ENCODE assay signal across 8 cellular contexts in genomic region chr22:38766076-38766777, GRCh38. TPM values are rescaled to one million over a fixed set of nuclear protein-coding genes. Genes with fewer than 3 reads are reported as not detected.
DNase-seq lines count a peak whose midpoint lies in the region; ATAC-seq lines count a peak whose summit lies in the region.

No MANE protein-coding gene starts in this region.

- ATAC-seq in activated naive CD8-positive, alpha-beta T cell treated with anti-CD3 and anti-CD28 coated beads, Interleukin-2, amount 10 ng/mL, durations not matched to agents 7 days and 5 days (ENCODE audit: low read depth) = peak; percentile 46

- intact Hi-C loops in posterior vena cava (cut with DNase I) = loop anchor here in 1 of 2 donors (5.0 kb wide), 3 partner anchors 76 to 236 kb away; partner anchors contain the start of gene NPTXR

- CTCF ChIA-PET in activated CD4-positive, alpha-beta T cell treated with anti-CD3 and anti-CD28 coated beads, Interleukin-2, amount 10 ng/mL, durations not matched to agents 7 days and 5 days (lab: Charles Lee) = interaction anchor here (1.0 to 2.2 kb wide), 9 partner anchors 10 to 237 kb away, joined by 3 to 7 read pairs (median 3); partner anchors contain the start of gene SUN2

- no peaks in the 10 kb centered on the region for H3K9me3 Mint-ChIP-seq in activated naive CD8-positive, alpha-beta T cell treated with anti-CD3 and anti-CD28 coated beads, Interleukin-2, amount 10 ng/mL, durations not matched to agents 7 days and 5 days
- H3K9me3 Mint-ChIP-seq in activated naive CD8-positive, alpha-beta T cell treated with anti-CD3 and anti-CD28 coated beads for 36 hours = no peaks in the 10 kb centered on the region
- no peaks in the 10 kb centered on the region for H3K9me3 Mint-ChIP-seq in activated CD4-positive, alpha-beta T cell treated with anti-CD3 and anti-CD28 coated beads, Interleukin-2, amount 10 ng/mL, durations not matched to agents 7 days and 5 days

- H3K4me1 Mint-ChIP-seq in activated naive CD8-positive, alpha-beta T cell treated with anti-CD3 and anti-CD28 coated beads, Interleukin-2, amount 10 ng/mL, durations not matched to agents 7 days and 5 days = peaks cover 4% of the 10 kb centered on the region
- peaks cover 4% of the 10 kb centered on the region for H3K4me1 Mint-ChIP-seq in activated naive CD8-positive, alpha-beta T cell treated with anti-CD3 and anti-CD28 coated beads for 36 hours
- peaks cover 6% of the 10 kb centered on the region for H3K4me1 Mint-ChIP-seq in activated CD4-positive, alpha-beta T cell treated with anti-CD3 and anti-CD28 coated beads, Interleukin-2, amount 10 ng/mL, durations not matched to agents 7 days and 5 days

- H3K27ac Mint-ChIP-seq in activated naive CD8-positive, alpha-beta T cell treated with anti-CD3 and anti-CD28 coated beads, Interleukin-2, amount 10 ng/mL, durations not matched to agents 7 days and 5 days = no peak overlapping the region
- H3K27ac Mint-ChIP-seq in activated naive CD8-positive, alpha-beta T cell treated with anti-CD3 and anti-CD28 coated beads for 36 hours = no peak overlapping the region
- no peak overlapping the region for H3K27ac Mint-ChIP-seq in activated CD4-positive, alpha-beta T cell treated with anti-CD3 and anti-CD28 coated beads, Interleukin-2, amount 10 ng/mL, durations not matched to agents 7 days and 5 days

- peak; percentile 55 for DNase-seq in activated naive CD8-positive, alpha-beta T cell treated with anti-CD3 and anti-CD28 coated beads, Interleukin-2, amount 10 ng/mL, durations not matched to agents 7 days and 5 days
- no peak for DNase-seq in activated naive CD8-positive, alpha-beta T cell treated with anti-CD3 and anti-CD28 coated beads for 36 hours
- DNase-seq in NCI-H146 (lab: John Stamatoyannopoulos, UW) (peak; percentile 83), epithelial cell of prostate (ENCODE audit: low read depth, low spot score) (peak; percentile 37), mucosa of gallbladder (ENCODE audit: low spot score) (peak; percentile 72), posterior vena cava (ENCODE audit: low spot score) (no peak), NCI-H187 treated with DMSO at 0.1 percent for 48 hours (lab: John Stamatoyannopoulos, UW) (no peak)
- DNase-seq in activated CD4-positive, alpha-beta T cell treated with anti-CD3 and anti-CD28 coated beads, Interleukin-2, amount 10 ng/mL, durations not matched to agents 7 days and 5 days = peak; percentile 36

- H3K27ac ChIP-seq in epithelial cell of prostate = no peak overlapping the region

- H3K27me3 Mint-ChIP-seq in activated naive CD8-positive, alpha-beta T cell treated with anti-CD3 and anti-CD28 coated beads, Interleukin-2, amount 10 ng/mL, durations not matched to agents 7 days and 5 days = no peaks in the 10 kb centered on the region
- H3K27me3 Mint-ChIP-seq in activated naive CD8-positive, alpha-beta T cell treated with anti-CD3 and anti-CD28 coated beads for 36 hours = no peaks in the 10 kb centered on the region
- no peaks in the 10 kb centered on the region for H3K27me3 Mint-ChIP-seq in activated CD4-positive, alpha-beta T cell treated with anti-CD3 and anti-CD28 coated beads, Interleukin-2, amount 10 ng/mL, durations not matched to agents 7 days and 5 days

- H3K36me3 Mint-ChIP-seq in activated naive CD8-positive, alpha-beta T cell treated with anti-CD3 and anti-CD28 coated beads, Interleukin-2, amount 10 ng/mL, durations not matched to agents 7 days and 5 days = no peaks in the 10 kb centered on the region
- H3K36me3 Mint-ChIP-seq in activated naive CD8-positive, alpha-beta T cell treated with anti-CD3 and anti-CD28 coated beads for 36 hours = no peaks in the 10 kb centered on the region
- no peaks in the 10 kb centered on the region for H3K36me3 Mint-ChIP-seq in activated CD4-positive, alpha-beta T cell treated with anti-CD3 and anti-CD28 coated beads, Interleukin-2, amount 10 ng/mL, durations not matched to agents 7 days and 5 days (ENCODE audit: low read depth)

- no peak overlapping the region for H3K4me3 Mint-ChIP-seq in activated naive CD8-positive, alpha-beta T cell treated with anti-CD3 and anti-CD28 coated beads, Interleukin-2, amount 10 ng/mL, durations not matched to agents 7 days and 5 days
- no peak overlapping the region for H3K4me3 Mint-ChIP-seq in activated naive CD8-positive, alpha-beta T cell treated with anti-CD3 and anti-CD28 coated beads for 36 hours
- H3K4me3 Mint-ChIP-seq in activated CD4-positive, alpha-beta T cell treated with anti-CD3 and anti-CD28 coated beads, Interleukin-2, amount 10 ng/mL, durations not matched to agents 7 days and 5 days = no peak overlapping the region

- POLR2A ChIA-PET in activated naive CD8-positive, alpha-beta T cell treated with anti-CD3 and anti-CD28 coated beads, Interleukin-2, amount 10 ng/mL, durations not matched to agents 7 days and 5 days (lab: Charles Lee) = interaction anchor here (0.9 to 1.9 kb wide), 4 partner anchors 8 to 38 kb away, joined by 3 to 12 read pairs (median 4); no protein-coding TSS in a partner anchor
- POLR2A ChIA-PET in activated CD4-positive, alpha-beta T cell treated with anti-CD3 and anti-CD28 coated beads, Interleukin-2, amount 10 ng/mL, durations not matched to agents 7 days and 5 days (lab: Charles Lee) = interaction anchor here (0.6 kb wide), 1 partner anchor 14 kb away, joined by 3 read pairs; no protein-coding TSS in a partner anchor

RNA-seq across cellular contexts. Expression of gene SUN2, which starts 10.4 kb away (rescaled TPM):
- total RNA-seq in activated naive CD8-positive, alpha-beta T cell treated with anti-CD3 and anti-CD28 coated beads, Interleukin-2, amount 10 ng/mL, durations not matched to agents 7 days and 5 days = 100 to 1,000 TPM; 607 to 626 TPM
- 10 to 100 TPM; 72.3 to 74.2 TPM for total RNA-seq in activated naive CD8-positive, alpha-beta T cell treated with anti-CD3 and anti-CD28 coated beads for 36 hours
- total RNA-seq in activated CD4-positive, alpha-beta T cell treated with anti-CD3 and anti-CD28 coated beads, Interleukin-2, amount 10 ng/mL, durations not matched to agents 7 days and 5 days = 100 to 1,000 TPM; 582 to 702 TPM
- total RNA-seq in mucosa of gallbladder (129 TPM), posterior vena cava (100 to 1,000 TPM; 229 to 246 TPM)

RNA-seq across cellular contexts. Expression of gene DNAL4, which starts 27.7 kb away (rescaled TPM):
- total RNA-seq in activated naive CD8-positive, alpha-beta T cell treated with anti-CD3 and anti-CD28 coated beads, Interleukin-2, amount 10 ng/mL, durations not matched to agents 7 days and 5 days = 10 to 100 TPM in 1 of 2 experiments, 1 to 10 TPM in 1; 9.3 to 12.0 TPM
- 1 to 10 TPM; 6.7 to 7.4 TPM for total RNA-seq in activated naive CD8-positive, alpha-beta T cell treated with anti-CD3 and anti-CD28 coated beads for 36 hours
- total RNA-seq in activated CD4-positive, alpha-beta T cell treated with anti-CD3 and anti-CD28 coated beads, Interleukin-2, amount 10 ng/mL, durations not matched to agents 7 days and 5 days = 10 to 100 TPM in 1 of 2 experiments, 1 to 10 TPM in 1; 7.9 to 10.2 TPM
- 30.0 TPM for total RNA-seq in mucosa of gallbladder
- total RNA-seq in posterior vena cava = 1 to 10 TPM; 5.9 to 8.3 TPM

Comparison
In these comparisons a context has a peak if more than half of its experiments do, and no peak if none do; other contexts are left out.
1. DNase-seq: peak in activated naive CD8-positive, alpha-beta T cell treated with anti-CD3 and anti-CD28 coated beads, Interleukin-2, amount 10 ng/mL, durations not matched to agents 7 days and 5 days (single experiment), NCI-H146 (single experiment), activated CD4-positive, alpha-beta T cell treated with anti-CD3 and anti-CD28 coated beads, Interleukin-2, amount 10 ng/mL, durations not matched to agents 7 days and 5 days (single experiment), epithelial cell of prostate (single experiment) and mucosa of gallbladder (single experiment); none in activated naive CD8-positive, alpha-beta T cell treated with anti-CD3 and anti-CD28 coated beads for 36 hours (single experiment), posterior vena cava (single experiment) and NCI-H187 treated with DMSO at 0.1 percent for 48 hours (single experiment).